8 cellular contexts compared by ENCODE assay signal in genomic region chr14:74913986-74914573, GRCh38. TPM values are rescaled to one million over a fixed set of nuclear protein-coding genes. Genes with fewer than 3 reads are reported as not detected.
A peak's percentile ranks its signal among the peaks of the same experiment; 100 is the strongest.
DNase-seq lines count a peak whose midpoint lies in the region; ATAC-seq, FAIRE-seq and TF ChIP-seq lines count a peak whose summit lies in the region.

No MANE protein-coding gene starts in this region.

- H3K9ac ChIP-seq in endothelial cell of umbilical vein (replicated peaks; ENCODE audit: extremely low read depth, insufficient read depth, low read length) (no peak overlapping the region), mesenchymal stem cell (ENCODE audit: low read length) (peak overlapping the region; percentile 76)

- intact Hi-C loops in endothelial cell of umbilical vein (cut with micrococcal nuclease): loop anchor here (1.0 kb wide), 5 partner anchors 9 to 389 kb away; partner anchors contain the start of gene RPS6KL1

- no peaks in the 10 kb centered on the region for H3K79me2 ChIP-seq in endothelial cell of umbilical vein (ENCODE audit: control insufficient read depth, insufficient read depth, low read length)

- no peak overlapping the region for H4K91ac ChIP-seq in mesenchymal stem cell (ENCODE audit: low read length)

- H2BK120ac ChIP-seq in mesenchymal stem cell (ENCODE audit: low read depth, low read length): no peak overlapping the region

- no peak overlapping the region for H3K27ac ChIP-seq in endothelial cell of umbilical vein (ENCODE audit: insufficient read depth, low read depth, low read length)
- H3K27ac ChIP-seq in mesenchymal stem cell (ENCODE audit: low read length, poor library complexity, severe bottlenecking): no peak overlapping the region

- no peak overlapping the region for H3K23ac ChIP-seq in mesenchymal stem cell (ENCODE audit: low read length in 2 of 2)

- POLR2A ChIA-PET in endothelial cell of umbilical vein (lab: Charles Lee): no interaction called here

- CTCF ChIA-PET in endothelial cell of umbilical vein (lab: Charles Lee): interaction anchor here (1.1 to 4.5 kb wide), 3 partner anchors 9 to 176 kb away, joined by 3 to 53 read pairs (median 7); partner anchors contain the start of gene RPS6KL1

- H3K4ac ChIP-seq in mesenchymal stem cell (ENCODE audit: low read depth in 1 of 2, low read length in 2 of 2): no peak overlapping the region

- no peak overlapping the region for H2AFZ ChIP-seq in endothelial cell of umbilical vein (ENCODE audit: low read depth, low read length)
- H2AFZ ChIP-seq in mesenchymal stem cell (ENCODE audit: low read depth, low read length): no peak overlapping the region

- no peak overlapping the region for H2BK5ac ChIP-seq in mesenchymal stem cell (ENCODE audit: low read depth, low read length, poor library complexity, severe bottlenecking)

- H4K8ac ChIP-seq in mesenchymal stem cell (ENCODE audit: low read length): no peak overlapping the region

- no peaks in the 10 kb centered on the region for H3K27me3 ChIP-seq in endothelial cell of umbilical vein (ENCODE audit: control insufficient read depth in 2 of 2, insufficient read depth in 2 of 2, low read length in 2 of 2)
- no peaks in the 10 kb centered on the region for H3K27me3 ChIP-seq in mesenchymal stem cell (ENCODE audit: control insufficient read depth in 1 of 2, insufficient read depth in 1 of 2, low read length in 2 of 2)

- no peak overlapping the region for H2BK12ac ChIP-seq in mesenchymal stem cell (ENCODE audit: low read length in 2 of 2)

- H3K14ac ChIP-seq in mesenchymal stem cell (ENCODE audit: low read length in 2 of 2): no peak overlapping the region

- H3K36me3 ChIP-seq in endothelial cell of umbilical vein (ENCODE audit: control insufficient read depth in 2 of 2, extremely low read depth in 1 of 2, insufficient read depth in 2 of 2, low read length in 2 of 2): no peaks in the 10 kb centered on the region
- H3K36me3 ChIP-seq in mesenchymal stem cell (ENCODE audit: control insufficient read depth in 1 of 2, insufficient read depth in 2 of 2, low read depth in 1 of 2, low read length in 2 of 2): peaks cover 0 to 3% of the 10 kb centered on the region in 2 experiments

- dilution Hi-C loops in endothelial cell of umbilical vein (cut with MboI; ENCODE audit: extremely low pct_ligation_motif_present, low sequenced_read_pairs): no loop called here

- H2BK15ac ChIP-seq in mesenchymal stem cell (ENCODE audit: low read depth, poor library complexity, severe bottlenecking): no peak overlapping the region

- no peaks in the 10 kb centered on the region for H3K9me1 ChIP-seq in endothelial cell of umbilical vein (replicated peaks; ENCODE audit: control insufficient read depth, extremely low read depth, insufficient read depth, low read length)

- no peaks in the 10 kb centered on the region for H3K79me1 ChIP-seq in mesenchymal stem cell (replicated peaks; ENCODE audit: low read length, poor library complexity, severe bottlenecking)

- TF ChIP-seq POLR2A in GM12892 (IDR thresholded peaks at IDR 0.05; ENCODE audit: low read depth, low read length) (no peak), endothelial cell of umbilical vein (IDR thresholded peaks at IDR 0.05; ENCODE audit: low read depth, low read length) (no peak)

- no peak for ATAC-seq in GM21423 (IDR thresholded peaks at IDR 0.05; ENCODE audit: unreplicated experiment)
- no peak for ATAC-seq in GM21737 (IDR thresholded peaks at IDR 0.05; ENCODE audit: unreplicated experiment)
- ATAC-seq in HG03045 (IDR thresholded peaks at IDR 0.05; ENCODE audit: unreplicated experiment): no peak

- H3K4me3 ChIP-seq in AG10803 (ENCODE audit: low read length) (no peak overlapping the region), endothelial cell of umbilical vein (replicated peaks in 1 of 3; ENCODE audit: insufficient read depth in 1 of 3, low read depth in 1 of 3, low read length in 3 of 3) (no peak overlapping the region), mesenchymal stem cell (ENCODE audit: insufficient read depth in 1 of 2, low read depth in 1 of 2, low read length in 2 of 2) (peak overlapping the region in 1 of 2 experiments; percentile 47)

- no TSS peak for BruUV-seq in endothelial cell of umbilical vein (replicated peaks; lab: Mats Ljungman, UMichigan)

- H3K4me2 ChIP-seq in endothelial cell of umbilical vein (ENCODE audit: insufficient read depth, low read length): no peak overlapping the region
- H3K4me2 ChIP-seq in mesenchymal stem cell (ENCODE audit: low read length, poor library complexity, severe bottlenecking): no peak overlapping the region

- 67% methylated on average over 6 of the region's 6 CpGs for WGBS in mesenchymal stem cell

- no peak overlapping the region for H2AK5ac ChIP-seq in mesenchymal stem cell (ENCODE audit: low read length, severe bottlenecking)

- peak; percentile 74 for DNase-seq in AG10803 (ENCODE audit: low read depth)
- DNase-seq in GM12892 (ENCODE audit: insufficient read length): no peak
- DNase-seq in RPMI8226: peak; percentile 16
- peak; percentile 66 for DNase-seq in endothelial cell of umbilical vein (ENCODE audit: low read depth, low spot score)
- DNase-seq in mesenchymal stem cell: peak; percentile 81

- FAIRE-seq in GM12892 (lab: Jason Lieb, UNC): peak; percentile 81
- peak; percentile 96 for FAIRE-seq in endothelial cell of umbilical vein (lab: Jason Lieb, UNC)

- H3K9me3 ChIP-seq in endothelial cell of umbilical vein (replicated peaks; ENCODE audit: control insufficient read depth, insufficient read depth, low read length) (no peaks in the 10 kb centered on the region), mesenchymal stem cell (ENCODE audit: control insufficient read depth, low read length) (no peaks in the 10 kb centered on the region)

- H4K20me1 ChIP-seq in endothelial cell of umbilical vein (replicated peaks; ENCODE audit: control insufficient read depth, extremely low read depth, insufficient read depth, low read length): no peaks in the 10 kb centered on the region

- TF ChIP-seq CTCF in AG10803 (conservative IDR thresholded peaks at IDR 0.05; ENCODE audit: low read length): peak; percentile 93
- TF ChIP-seq CTCF in endothelial cell of umbilical vein (IDR thresholded peaks at IDR 0.05; ENCODE audit: extremely low read depth in 1 of 2, insufficient read depth in 1 of 2, low read depth in 1 of 2, low read length in 2 of 2): peak; percentile 85 to 87

- peaks cover 3% of the 10 kb centered on the region for H3K4me1 ChIP-seq in endothelial cell of umbilical vein (ENCODE audit: control insufficient read depth, extremely low read depth, insufficient read depth, low read length)
- H3K4me1 ChIP-seq in mesenchymal stem cell (ENCODE audit: control insufficient read depth, insufficient read depth, low read depth, low read length): peaks cover 21% of the 10 kb centered on the region

- no peak overlapping the region for H3K18ac ChIP-seq in mesenchymal stem cell (ENCODE audit: low read depth in 1 of 2, low read length in 2 of 2)

RNA-seq across cellular contexts. Expression of gene RPS6KL1, which starts 9.0 kb away (rescaled TPM):
- polyA plus RNA-seq in GM12892 (2012; ENCODE audit: missing spikeins): 2.1 TPM
- 23.8 and 25.6 TPM in 2 replicates for total RNA-seq in endothelial cell of umbilical vein
- polyA plus RNA-seq in endothelial cell of umbilical vein: 10.2 TPM in 2 replicates
- 8.3 and 9.6 TPM in 2 replicates for polyA plus RNA-seq in endothelial cell of umbilical vein (2011; cell fraction: cytosol; rRNA removed)
- 44.8 and 45.3 TPM in 2 replicates for polyA plus RNA-seq in endothelial cell of umbilical vein (2011; cell fraction: nucleus; rRNA removed)
- polyA plus RNA-seq in endothelial cell of umbilical vein (2012): 15.8 and 17.7 TPM in 2 replicates
- polyA minus RNA-seq in endothelial cell of umbilical vein: 22.9 and 29.7 TPM in 2 replicates
- polyA minus RNA-seq in endothelial cell of umbilical vein (2011; cell fraction: cytosol; rRNA and poly(A)+ RNA removed): 1.3 TPM
- polyA minus RNA-seq in endothelial cell of umbilical vein (2011; cell fraction: nucleus; rRNA and poly(A)+ RNA removed): 21.8 and 24.8 TPM in 2 replicates
- 0.41 TPM for polyA plus RNA-seq in mesenchymal stem cell (2013, experiment 1 of 2)
- polyA plus RNA-seq in mesenchymal stem cell (2013, experiment 2 of 2): 0.52 TPM

RNA-seq across cellular contexts. Expression of gene DLST, which starts 32.4 kb away (rescaled TPM):
- polyA plus RNA-seq in GM12892 (2012; ENCODE audit: missing spikeins): 65.7 TPM
- 105 and 110 TPM in 2 replicates for total RNA-seq in endothelial cell of umbilical vein
- polyA plus RNA-seq in endothelial cell of umbilical vein: 91.0 and 98.4 TPM in 2 replicates
- 133 and 137 TPM in 2 replicates for polyA plus RNA-seq in endothelial cell of umbilical vein (2011; cell fraction: cytosol; rRNA removed)
- 153 and 154 TPM in 2 replicates for polyA plus RNA-seq in endothelial cell of umbilical vein (2011; cell fraction: nucleus; rRNA removed)
- 72.0 and 81.6 TPM in 2 replicates for polyA plus RNA-seq in endothelial cell of umbilical vein (2012)
- polyA minus RNA-seq in endothelial cell of umbilical vein: 130 and 139 TPM in 2 replicates
- polyA minus RNA-seq in endothelial cell of umbilical vein (2011; cell fraction: cytosol; rRNA and poly(A)+ RNA removed): 38.6 TPM
- polyA minus RNA-seq in endothelial cell of umbilical vein (2011; cell fraction: nucleus; rRNA and poly(A)+ RNA removed): 50.8 and 69.2 TPM in 2 replicates
- 47.5 TPM for polyA plus RNA-seq in mesenchymal stem cell (2013, experiment 1 of 2)
- 47.1 TPM for polyA plus RNA-seq in mesenchymal stem cell (2013, experiment 2 of 2)

RNA-seq across cellular contexts. Expression of gene PROX2, which starts 38.1 kb away (rescaled TPM):
- 0.93 TPM for polyA plus RNA-seq in GM12892 (2012; ENCODE audit: missing spikeins)
- not detected in 2 replicates for total RNA-seq in endothelial cell of umbilical vein
- polyA plus RNA-seq in endothelial cell of umbilical vein: 0.01 TPM in 1 of 2 replicates, not detected in the other
- polyA plus RNA-seq in endothelial cell of umbilical vein (2011; cell fraction: cytosol; rRNA removed): not detected in 2 replicates
- not detected in 2 replicates for polyA plus RNA-seq in endothelial cell of umbilical vein (2011; cell fraction: nucleus; rRNA removed)
- 0.15 and 0.23 TPM in 2 replicates for polyA plus RNA-seq in endothelial cell of umbilical vein (2012)
- 0.15 TPM in 1 of 2 replicates, not detected in the other for polyA minus RNA-seq in endothelial cell of umbilical vein
- not detected for polyA minus RNA-seq in endothelial cell of umbilical vein (2011; cell fraction: cytosol; rRNA and poly(A)+ RNA removed)
- not detected in 2 replicates for polyA minus RNA-seq in endothelial cell of umbilical vein (2011; cell fraction: nucleus; rRNA and poly(A)+ RNA removed)
- not detected for polyA plus RNA-seq in mesenchymal stem cell (2013, experiment 1 of 2)
- not detected for polyA plus RNA-seq in mesenchymal stem cell (2013, experiment 2 of 2)

RNA-seq across cellular contexts. Expression of gene PGF, which starts 41.3 kb away (rescaled TPM):
- polyA plus RNA-seq in GM12892 (2012; ENCODE audit: missing spikeins): 2.2 TPM
- 206 and 254 TPM in 2 replicates for total RNA-seq in endothelial cell of umbilical vein
- polyA plus RNA-seq in endothelial cell of umbilical vein: 89.0 and 102 TPM in 2 replicates
- 47.5 and 62.9 TPM in 2 replicates for polyA plus RNA-seq in endothelial cell of umbilical vein (2011; cell fraction: cytosol; rRNA removed)
- polyA plus RNA-seq in endothelial cell of umbilical vein (2011; cell fraction: nucleus; rRNA removed): 103 TPM in 2 replicates
- polyA plus RNA-seq in endothelial cell of umbilical vein (2012): 68.6 and 97.1 TPM in 2 replicates
- 49.2 and 69.1 TPM in 2 replicates for polyA minus RNA-seq in endothelial cell of umbilical vein
- not detected for polyA minus RNA-seq in endothelial cell of umbilical vein (2011; cell fraction: cytosol; rRNA and poly(A)+ RNA removed)
- 84.1 and 105 TPM in 2 replicates for polyA minus RNA-seq in endothelial cell of umbilical vein (2011; cell fraction: nucleus; rRNA and poly(A)+ RNA removed)
- 6.4 TPM for polyA plus RNA-seq in mesenchymal stem cell (2013, experiment 1 of 2)
- 6.8 TPM for polyA plus RNA-seq in mesenchymal stem cell (2013, experiment 2 of 2)
